In genomic region chr7:150435390-150436073, GRCh38 we compare ENCODE assay signal across 8 cellular contexts. TPM values are rescaled to one million over a fixed set of nuclear protein-coding genes. Genes with fewer than 3 reads are reported as not detected.
A peak's percentile ranks its signal among the peaks of the same experiment; 100 is the strongest.
DNase-seq lines count a peak whose midpoint lies in the region; ATAC-seq and TF ChIP-seq lines count a peak whose summit lies in the region.

No MANE protein-coding gene starts in this region.

- TF ChIP-seq POLR2A in lower leg skin (IDR thresholded peaks at IDR 0.05) (no peak), gastroesophageal sphincter (IDR thresholded peaks at IDR 0.05) (no peak)

- no peaks in the 10 kb centered on the region for H4K20me1 ChIP-seq in KMS-11 (ENCODE audit: insufficient read depth)

- DNase-seq in lower leg skin (ENCODE audit: low spot score in 2 of 2) (peak; percentile 43 to 80), D341Med (ENCODE audit: low spot score) (no peak), ascending aorta (ENCODE audit: low spot score in 2 of 2) (no peak), DMS153 (lab: John Stamatoyannopoulos, UW) (no peak)

- intact Hi-C loops in lower leg skin (cut with DNase I; ENCODE audit: low total_unique reads) = no loop called here
- intact Hi-C loops in ascending aorta (cut with DNase I) = no loop called here

- H3K4me2 ChIP-seq in KMS-11 = peak overlapping the region; percentile 69

- peak overlapping the region; percentile 7; the same call in 1 of the 2 replicates for H3K9ac ChIP-seq in KMS-11

- no peak for TF ChIP-seq EP300 in gastroesophageal sphincter (IDR thresholded peaks at IDR 0.05)

- 71 to 73% methylated on average over 8 of the region's 8 CpGs for WGBS in lower leg skin, 2 donors
- WGBS in gastroesophageal sphincter (ENCODE audit: low coverage in 1 of 2), 2 donors = 57 to 64% methylated on average over 5 to 7 of the region's 8 CpGs

- H3K4me1 ChIP-seq in KMS-11 (ENCODE audit: low read depth, poor library complexity, severe bottlenecking) (peaks cover 59% of the 10 kb centered on the region), ascending aorta (no peaks in the 10 kb centered on the region), gastroesophageal sphincter (no peaks in the 10 kb centered on the region)

- no peaks in the 10 kb centered on the region for H3K36me3 ChIP-seq in KMS-11 (ENCODE audit: insufficient read depth)
- no peaks in the 10 kb centered on the region for H3K36me3 ChIP-seq in ascending aorta
- H3K36me3 ChIP-seq in gastroesophageal sphincter = no peaks in the 10 kb centered on the region

- ATAC-seq in GM18519 (IDR thresholded peaks at IDR 0.05; ENCODE audit: low FRiP score, unreplicated experiment) (peak; percentile 81), GM21723 (IDR thresholded peaks at IDR 0.05; ENCODE audit: unreplicated experiment) (peak; percentile 89), gastroesophageal sphincter (no peak)

- H3K9me3 ChIP-seq in ascending aorta (peaks cover 0 to 1% of the 10 kb centered on the region in 2 donors), gastroesophageal sphincter (no peaks in the 10 kb centered on the region)

- no peaks in the 10 kb centered on the region for H3K79me2 ChIP-seq in KMS-11 (ENCODE audit: insufficient read depth, low read depth)

- no peak overlapping the region for H3K4me3 ChIP-seq in KMS-11 (IDR thresholded peaks at IDR 0.05; ENCODE audit: insufficient read depth, low read depth, low read length)
- H3K4me3 ChIP-seq in lower leg skin (ENCODE audit: low read depth, poor library complexity, severe bottlenecking) = no peak overlapping the region
- H3K4me3 ChIP-seq in ascending aorta = no peak overlapping the region
- no peak overlapping the region for H3K4me3 ChIP-seq in gastroesophageal sphincter

- peak overlapping the region; percentile 44; the same call in 1 of the 2 replicates for H2AFZ ChIP-seq in KMS-11 (ENCODE audit: low read depth)

- no peak for TF ChIP-seq CTCF in KMS-11 (conservative IDR thresholded peaks at IDR 0.05; ENCODE audit: low read depth, low read length)
- TF ChIP-seq CTCF in lower leg skin (IDR thresholded peaks at IDR 0.05) = no peak
- TF ChIP-seq CTCF in ascending aorta (IDR thresholded peaks at IDR 0.05) = no peak
- TF ChIP-seq CTCF in gastroesophageal sphincter (IDR thresholded peaks at IDR 0.05) = no peak

- H3K27ac ChIP-seq in KMS-11 = peak overlapping the region; percentile 57
- H3K27ac ChIP-seq in ascending aorta = no peak overlapping the region
- H3K27ac ChIP-seq in gastroesophageal sphincter = no peak overlapping the region

- H3K27me3 ChIP-seq in KMS-11 (ENCODE audit: insufficient read depth, low read depth) = no peaks in the 10 kb centered on the region
- no peaks in the 10 kb centered on the region for H3K27me3 ChIP-seq in ascending aorta
- H3K27me3 ChIP-seq in gastroesophageal sphincter = peaks cover 5% of the 10 kb centered on the region

RNA-seq across cellular contexts. Expression of gene GIMAP8, which starts 14.9 kb away (rescaled TPM):
- total RNA-seq in lower leg skin (10 to 100 TPM in 1 of 4 donors, 1 to 10 TPM in 3; 2.3 to 10.7 (median 3.4) TPM), ascending aorta (28.3 TPM), gastroesophageal sphincter (10 to 100 TPM in 3 of 4 donors, 1 to 10 TPM in 1; 6.1 to 19.1 (median 12.5) TPM)

RNA-seq across cellular contexts. Expression of gene ZNF775, which starts 56.4 kb away (rescaled TPM):
- total RNA-seq in lower leg skin (1 to 10 TPM; 1.4 to 3.8 (median 2.4) TPM), ascending aorta (17.1 TPM), gastroesophageal sphincter (10 to 100 TPM in 2 of 4 donors, 1 to 10 TPM in 2; 5.3 to 12.5 (median 10.5) TPM)

Comparison
In these comparisons a context has a peak if more than half of its experiments do, and no peak if none do; other contexts are left out.
1. DNase-seq: peak in lower leg skin (2 of 2); none in D341Med (single experiment), ascending aorta (0 of 2) and DMS153 (single experiment).